20 cellular contexts compared by ENCODE assay signal in genomic region chr4:115424852-115425251, GRCh38.
DNase-seq lines count a peak whose midpoint lies in the region; ATAC-seq and TF ChIP-seq lines count a peak whose summit lies in the region.
"Had no signal": no experiment of that assay in that cellular context is flagged by ENCODE, and none has a peak within 500 bp of the region (broad histone marks: within the 10 kb centered on the region; RNA-seq: fewer than 3 reads in every experiment).

No MANE protein-coding gene starts in this region.

- no peak overlapping the region for H2BK15ac ChIP-seq in mesenchymal stem cell (ENCODE audit: low read depth, poor library complexity, severe bottlenecking)

- H3K4me3 ChIP-seq in mammary epithelial cell (replicated peaks in 1 of 3; ENCODE audit: insufficient read depth in 1 of 3, low read depth in 2 of 3, low read length in 3 of 3): no peak overlapping the region
- H3K4me3 ChIP-seq in mesenchymal stem cell (ENCODE audit: insufficient read depth in 1 of 2, low read depth in 1 of 2, low read length in 2 of 2): no peak overlapping the region
- H3K4me3 ChIP-seq in right cardiac atrium (ENCODE audit: low read length): no peak overlapping the region
- H3K4me3 ChIP-seq: PC-9 had no signal

- CTCF ChIA-PET in mammary epithelial cell (lab: Charles Lee; ENCODE audit: low non-redundant PET): no interaction called here
- CTCF ChIA-PET in CD4-positive, alpha-beta T cell (lab: Charles Lee): no interaction called here

- no peak overlapping the region for H3K4me2 ChIP-seq in mammary epithelial cell (ENCODE audit: insufficient read depth, low read depth, low read length)
- no peak overlapping the region for H3K4me2 ChIP-seq in mesenchymal stem cell (ENCODE audit: low read length, poor library complexity, severe bottlenecking)
- H3K4me2 ChIP-seq: PC-9, SK-N-SH had no signal

- no peaks in the 10 kb centered on the region for H3K4me1 Mint-ChIP-seq in CD4-positive, alpha-beta T cell (ENCODE audit: low read depth)
- H3K4me1 Mint-ChIP-seq: CD4-positive, CD25-positive, alpha-beta regulatory T cell; IgD-negative memory B cell had no signal

- H3K9ac ChIP-seq in mammary epithelial cell (ENCODE audit: insufficient read depth, low read length) (no peak overlapping the region), mesenchymal stem cell (ENCODE audit: low read length) (no peak overlapping the region)
- H3K9ac ChIP-seq: SK-N-SH had no signal

- DNase-seq in DMS153 (lab: John Stamatoyannopoulos, UW) (peak; percentile 49), LHCN-M2 (ENCODE audit: low read depth) (peak; percentile 10), mammary epithelial cell (peak; percentile 80), mesenchymal stem cell (no peak), erythroblast (lab: John Stamatoyannopoulos, UW) (no peak), right cardiac atrium (no peak)
- DNase-seq in CD4-positive, alpha-beta T cell: no peak
- no peak for DNase-seq in stimulated activated CD4-positive, alpha-beta T cell treated with anti-CD3 and anti-CD28 coated beads, Interleukin-2, amount 100 ng/mL, for 48 hours
- DNase-seq: AML-193; CD4-positive, CD25-positive, alpha-beta regulatory T cell; EL; H7; MV-4-11; NCI-H1417 treated with DMSO at 0.1 percent for 48 hours; NCI-H2029 treated with DMSO at 0.1 percent for 48 hours; NCI-H226; PC-9; Right ventricle myocardium superior; SK-N-SH had no signal

- H3K9me3 ChIP-seq in mammary epithelial cell (replicated peaks; ENCODE audit: insufficient read depth, low read length): no peaks in the 10 kb centered on the region
- H3K9me3 ChIP-seq in mesenchymal stem cell (ENCODE audit: control insufficient read depth, low read length): peaks cover 3% of the 10 kb centered on the region
- H3K9me3 ChIP-seq in CD4-positive, alpha-beta T cell (ENCODE audit: control insufficient read depth, low read length): no peaks in the 10 kb centered on the region
- H3K9me3 ChIP-seq in right cardiac atrium (ENCODE audit: control insufficient read depth, low read length): no peaks in the 10 kb centered on the region
- H3K9me3 ChIP-seq: SK-N-SH had no signal

- no peak overlapping the region for H3K4me3 Mint-ChIP-seq in CD4-positive, alpha-beta T cell
- H3K4me3 Mint-ChIP-seq: CD4-positive, CD25-positive, alpha-beta regulatory T cell; IgD-negative memory B cell had no signal

- WGBS in mammary epithelial cell (ENCODE audit: low coverage, missing lambda C conversion rate): 0% methylated on average over 1 of the region's 1 CpG
- 83% methylated on average over 1 of the region's 1 CpG for WGBS in mesenchymal stem cell
- WGBS in right cardiac atrium: 64% methylated on average over 1 of the region's 1 CpG

- no peaks in the 10 kb centered on the region for H3K79me2 ChIP-seq in mammary epithelial cell (ENCODE audit: insufficient read depth, low read length)

- H2BK120ac ChIP-seq in mesenchymal stem cell (ENCODE audit: low read depth, low read length): no peak overlapping the region

- no peak overlapping the region for H3K14ac ChIP-seq in mesenchymal stem cell (ENCODE audit: low read length in 2 of 2)

- TF ChIP-seq POLR2A in erythroblast (IDR thresholded peaks at IDR 0.05; ENCODE audit: low read length): no peak

- dilution Hi-C loops in mammary epithelial cell (cut with HindIII; ENCODE audit: low sequenced_read_pairs): no loop called here

- H3K27ac ChIP-seq in mammary epithelial cell (ENCODE audit: insufficient read depth, low read depth, low read length) (no peak overlapping the region), mesenchymal stem cell (ENCODE audit: low read length, poor library complexity, severe bottlenecking) (no peak overlapping the region), right cardiac atrium (ENCODE audit: low read length) (no peak overlapping the region)
- H3K27ac ChIP-seq in CD4-positive, alpha-beta T cell (ENCODE audit: low read depth, low read length): no peak overlapping the region
- H3K27ac ChIP-seq: PC-9 had no signal

- no peak overlapping the region for H2AK5ac ChIP-seq in mesenchymal stem cell (ENCODE audit: low read length, severe bottlenecking)

- H4K91ac ChIP-seq in mesenchymal stem cell (ENCODE audit: low read length): no peak overlapping the region

- H3K27me3 Mint-ChIP-seq in CD4-positive, alpha-beta T cell: no peaks in the 10 kb centered on the region
- H3K27me3 Mint-ChIP-seq: CD4-positive, CD25-positive, alpha-beta regulatory T cell; IgD-negative memory B cell had no signal

- H2AFZ ChIP-seq in mammary epithelial cell (ENCODE audit: low read depth, low read length) (peak overlapping the region; percentile 83), mesenchymal stem cell (ENCODE audit: low read depth, low read length) (peak overlapping the region; percentile 81)
- H2AFZ ChIP-seq: PC-9 had no signal

- ATAC-seq in CD4-positive, alpha-beta T cell (ENCODE audit: poor library complexity): no peak
- no peak for ATAC-seq in right cardiac atrium

- H3K27me3 ChIP-seq in mammary epithelial cell (ENCODE audit: insufficient read depth, low read length) (no peaks in the 10 kb centered on the region), mesenchymal stem cell (ENCODE audit: control insufficient read depth in 1 of 2, insufficient read depth in 1 of 2, low read length in 2 of 2) (no peaks in the 10 kb centered on the region), right cardiac atrium (ENCODE audit: control insufficient read depth, insufficient read depth) (no peaks in the 10 kb centered on the region)
- no peaks in the 10 kb centered on the region for H3K27me3 ChIP-seq in CD4-positive, alpha-beta T cell (ENCODE audit: control insufficient read depth, insufficient read depth, low read length)

- in situ Hi-C loops in mammary epithelial cell (cut with MboI; ENCODE audit: low sequenced_read_pairs in 2 of 2): no loop called here

- no peaks in the 10 kb centered on the region for H4K20me1 ChIP-seq in mammary epithelial cell (ENCODE audit: insufficient read depth, low read length)

- BruUV-seq in mammary epithelial cell (replicated peaks; lab: Mats Ljungman, UMichigan): no TSS peak

- H3K79me1 ChIP-seq in mesenchymal stem cell (replicated peaks; ENCODE audit: low read length, poor library complexity, severe bottlenecking): no peaks in the 10 kb centered on the region

- POLR2A ChIA-PET in CD4-positive, alpha-beta T cell (lab: Charles Lee): no interaction called here

- H3K9me3 Mint-ChIP-seq in CD4-positive, alpha-beta T cell: peaks cover 2% of the 10 kb centered on the region

- no peak overlapping the region for H2BK5ac ChIP-seq in mesenchymal stem cell (ENCODE audit: low read depth, low read length, poor library complexity, severe bottlenecking)

- H3K36me3 Mint-ChIP-seq in CD4-positive, alpha-beta T cell (ENCODE audit: low read depth): no peaks in the 10 kb centered on the region
- H3K36me3 Mint-ChIP-seq: CD4-positive, CD25-positive, alpha-beta regulatory T cell; IgD-negative memory B cell had no signal

- H3K36me3 ChIP-seq in mammary epithelial cell (ENCODE audit: insufficient read depth, low read length) (no peaks in the 10 kb centered on the region), mesenchymal stem cell (ENCODE audit: control insufficient read depth in 1 of 2, insufficient read depth in 2 of 2, low read depth in 1 of 2, low read length in 2 of 2) (no peaks in the 10 kb centered on the region)

- H4K8ac ChIP-seq in mesenchymal stem cell (ENCODE audit: low read length): no peak overlapping the region

- no peak overlapping the region for H3K27ac Mint-ChIP-seq in CD4-positive, alpha-beta T cell
- H3K27ac Mint-ChIP-seq: CD4-positive, CD25-positive, alpha-beta regulatory T cell; IgD-negative memory B cell had no signal

- H3K23ac ChIP-seq in mesenchymal stem cell (ENCODE audit: low read length in 2 of 2): no peak overlapping the region

- no peak overlapping the region for H3K4ac ChIP-seq in mesenchymal stem cell (ENCODE audit: low read depth in 1 of 2, low read length in 2 of 2)

- H3K4me1 ChIP-seq in mammary epithelial cell (ENCODE audit: insufficient read depth, low read length): peaks cover 11% of the 10 kb centered on the region
- peaks cover 1% of the 10 kb centered on the region for H3K4me1 ChIP-seq in mesenchymal stem cell (ENCODE audit: control insufficient read depth, insufficient read depth, low read depth, low read length)
- no peaks in the 10 kb centered on the region for H3K4me1 ChIP-seq in right cardiac atrium (ENCODE audit: control insufficient read depth, insufficient read depth, low read length)

- TF ChIP-seq CTCF in mammary epithelial cell (conservative IDR thresholded peaks at IDR 0.05 in 1 of 2, IDR thresholded peaks at IDR 0.05 in 1 of 2; ENCODE audit: extremely low read depth in 1 of 2, insufficient read depth in 1 of 2, low read depth in 1 of 2, low read length in 2 of 2): no peak
- no peak for TF ChIP-seq CTCF in CD4-positive, alpha-beta T cell (IDR thresholded peaks at IDR 0.05)

- intact Hi-C loops in mammary epithelial cell (cut with micrococcal nuclease) (no loop called here), right cardiac atrium (cut with DNase I) (no loop called here)
- intact Hi-C loops in CD4-positive, alpha-beta T cell (cut with DNase I, micrococcal nuclease): no loop called here

- no peak overlapping the region for H3K18ac ChIP-seq in mesenchymal stem cell (ENCODE audit: low read depth in 1 of 2, low read length in 2 of 2)

- no peak overlapping the region for H2BK12ac ChIP-seq in mesenchymal stem cell (ENCODE audit: low read length in 2 of 2)

Comparison
In these comparisons a context has a peak if more than half of its experiments do, and no peak if none do; other contexts are left out.
1. DNase-seq: peak in DMS153 (single experiment), LHCN-M2 (single experiment) and mammary epithelial cell (single experiment); none in mesenchymal stem cell (single experiment), CD4-positive, alpha-beta T cell (0 of 10), stimulated activated CD4-positive, alpha-beta T cell treated with anti-CD3 and anti-CD28 coated beads, Interleukin-2, amount 100 ng/mL, for 48 hours (0 of 2), erythroblast (0 of 2) and right cardiac atrium (0 of 3).